Comparison of ENCODE assay signal across 1 cellular context in the genomic region with DNA sequence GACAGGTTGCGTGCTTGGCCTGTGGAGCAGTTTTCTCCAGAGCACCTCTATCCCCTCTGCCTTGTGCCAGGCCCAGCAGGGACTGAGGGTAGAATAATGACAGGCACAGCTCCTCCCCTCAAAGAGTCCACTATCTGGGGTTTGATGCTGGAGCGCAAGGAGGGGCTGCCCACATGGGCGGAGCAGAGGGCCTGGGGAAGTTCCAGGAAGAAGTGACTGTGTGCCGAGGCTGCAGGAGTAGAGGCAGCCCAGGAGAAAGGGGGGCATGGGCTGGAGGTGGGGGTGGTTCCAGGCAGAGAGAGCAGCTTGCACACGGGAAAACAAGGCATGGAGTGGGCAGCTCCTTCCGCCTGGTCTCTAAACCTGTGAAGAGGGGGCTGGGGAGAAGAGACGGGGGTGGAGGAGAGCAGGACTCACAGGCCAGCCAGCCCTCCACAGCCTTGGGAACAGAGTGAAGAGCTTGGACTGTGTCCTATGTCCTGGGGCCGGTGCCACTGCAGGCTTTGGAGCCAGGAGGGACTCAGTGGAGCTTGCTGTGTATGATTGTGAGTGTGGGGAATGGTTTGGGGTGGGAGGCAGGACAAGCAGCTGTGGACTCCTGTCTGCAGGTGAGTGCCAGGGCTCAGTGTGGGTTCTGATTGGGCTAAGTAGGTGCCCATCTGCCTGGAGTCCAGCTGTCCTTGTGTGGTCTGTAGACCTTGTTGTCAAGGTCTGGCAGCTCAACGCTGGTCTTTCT.
TF ChIP-seq lines count a peak whose summit lies in the region.

No MANE protein-coding gene starts in this region.

TF ChIP-seq in HEK293, 187 proteins besides CTCF, POLR2A, EP300 and RAD21:
- TF ChIP-seq ZNF707 (tag by site-specific recombination; IDR thresholded peaks at IDR 0.05), result no peak
- peak; percentile 39; the same call in 1 of the 2 replicates for TF ChIP-seq ZFHX2 (tag by site-specific recombination; conservative IDR thresholded peaks at IDR 0.05)
- 0 out of 2 replicates have a peak, but pooled peaks have one; percentile 32 for TF ChIP-seq EGR2 (tag by site-specific recombination; IDR thresholded peaks at IDR 0.05; ENCODE audit: low read depth)
